1 cellular context compared by ENCODE assay signal in the genomic region with DNA sequence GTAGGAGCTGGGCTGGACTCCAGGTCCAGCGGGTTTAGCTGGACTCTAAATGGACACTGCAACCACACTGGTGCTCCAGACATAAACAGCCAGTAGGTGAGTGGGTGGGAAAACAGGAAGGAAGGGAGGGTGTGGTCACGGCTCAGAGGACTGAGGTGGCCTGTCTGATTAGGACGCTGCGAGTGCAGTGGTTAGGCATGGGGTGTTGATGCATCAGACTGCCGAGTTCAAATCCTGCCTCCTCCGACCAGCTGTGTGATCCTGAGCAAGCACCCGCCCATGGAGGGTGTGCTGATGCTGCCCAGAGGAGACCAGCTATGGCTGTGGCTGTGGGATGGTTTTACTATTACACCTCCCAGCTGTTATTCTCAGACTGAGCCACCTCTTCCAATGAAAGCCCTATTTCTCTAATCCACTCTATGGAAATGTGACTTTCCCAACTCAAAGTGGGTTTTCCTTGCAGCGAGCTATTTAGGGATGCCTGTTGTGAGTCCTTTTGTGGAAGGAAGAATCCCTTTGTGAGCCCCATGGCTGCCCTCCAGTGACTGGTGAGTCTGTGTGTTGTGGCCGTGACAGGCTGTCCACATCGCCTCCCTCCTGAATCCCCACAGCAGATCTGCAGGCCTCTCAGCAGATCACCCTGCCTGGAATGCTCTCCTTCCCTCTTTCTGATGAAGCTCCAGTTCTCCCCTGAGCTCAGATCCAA.
TF ChIP-seq lines count a peak whose summit lies in the region.

No MANE protein-coding gene starts in this region.

TF ChIP-seq in GM23338, 12 proteins besides CTCF, POLR2A, EP300 and RAD21:
- TF ChIP-seq JUNB (IDR thresholded peaks at IDR 0.05; ENCODE audit: unreplicated experiment) (no peak), POLR2AphosphoS5 (IDR thresholded peaks at IDR 0.05; ENCODE audit: low read depth) (no peak), ZNF331 (CRISPR knock-in tag; IDR thresholded peaks at IDR 0.05; ENCODE audit: low read depth) (no peak), EZH2 (IDR thresholded peaks at IDR 0.05; ENCODE audit: low read depth, unreplicated experiment) (no peak), EZH2phosphoT487 (IDR thresholded peaks at IDR 0.05; ENCODE audit: unreplicated experiment) (no peak), CREB1 (CRISPR knock-in tag; IDR thresholded peaks at IDR 0.05; ENCODE audit: low read depth) (no peak), NANOG (IDR thresholded peaks at IDR 0.05; ENCODE audit: borderline replicate concordance) (no peak), STAT1 (IDR thresholded peaks at IDR 0.05; ENCODE audit: unreplicated experiment) (no peak), ZNF114 (CRISPR knock-in tag; IDR thresholded peaks at IDR 0.05) (no peak)
- TF ChIP-seq, protein P1, sequence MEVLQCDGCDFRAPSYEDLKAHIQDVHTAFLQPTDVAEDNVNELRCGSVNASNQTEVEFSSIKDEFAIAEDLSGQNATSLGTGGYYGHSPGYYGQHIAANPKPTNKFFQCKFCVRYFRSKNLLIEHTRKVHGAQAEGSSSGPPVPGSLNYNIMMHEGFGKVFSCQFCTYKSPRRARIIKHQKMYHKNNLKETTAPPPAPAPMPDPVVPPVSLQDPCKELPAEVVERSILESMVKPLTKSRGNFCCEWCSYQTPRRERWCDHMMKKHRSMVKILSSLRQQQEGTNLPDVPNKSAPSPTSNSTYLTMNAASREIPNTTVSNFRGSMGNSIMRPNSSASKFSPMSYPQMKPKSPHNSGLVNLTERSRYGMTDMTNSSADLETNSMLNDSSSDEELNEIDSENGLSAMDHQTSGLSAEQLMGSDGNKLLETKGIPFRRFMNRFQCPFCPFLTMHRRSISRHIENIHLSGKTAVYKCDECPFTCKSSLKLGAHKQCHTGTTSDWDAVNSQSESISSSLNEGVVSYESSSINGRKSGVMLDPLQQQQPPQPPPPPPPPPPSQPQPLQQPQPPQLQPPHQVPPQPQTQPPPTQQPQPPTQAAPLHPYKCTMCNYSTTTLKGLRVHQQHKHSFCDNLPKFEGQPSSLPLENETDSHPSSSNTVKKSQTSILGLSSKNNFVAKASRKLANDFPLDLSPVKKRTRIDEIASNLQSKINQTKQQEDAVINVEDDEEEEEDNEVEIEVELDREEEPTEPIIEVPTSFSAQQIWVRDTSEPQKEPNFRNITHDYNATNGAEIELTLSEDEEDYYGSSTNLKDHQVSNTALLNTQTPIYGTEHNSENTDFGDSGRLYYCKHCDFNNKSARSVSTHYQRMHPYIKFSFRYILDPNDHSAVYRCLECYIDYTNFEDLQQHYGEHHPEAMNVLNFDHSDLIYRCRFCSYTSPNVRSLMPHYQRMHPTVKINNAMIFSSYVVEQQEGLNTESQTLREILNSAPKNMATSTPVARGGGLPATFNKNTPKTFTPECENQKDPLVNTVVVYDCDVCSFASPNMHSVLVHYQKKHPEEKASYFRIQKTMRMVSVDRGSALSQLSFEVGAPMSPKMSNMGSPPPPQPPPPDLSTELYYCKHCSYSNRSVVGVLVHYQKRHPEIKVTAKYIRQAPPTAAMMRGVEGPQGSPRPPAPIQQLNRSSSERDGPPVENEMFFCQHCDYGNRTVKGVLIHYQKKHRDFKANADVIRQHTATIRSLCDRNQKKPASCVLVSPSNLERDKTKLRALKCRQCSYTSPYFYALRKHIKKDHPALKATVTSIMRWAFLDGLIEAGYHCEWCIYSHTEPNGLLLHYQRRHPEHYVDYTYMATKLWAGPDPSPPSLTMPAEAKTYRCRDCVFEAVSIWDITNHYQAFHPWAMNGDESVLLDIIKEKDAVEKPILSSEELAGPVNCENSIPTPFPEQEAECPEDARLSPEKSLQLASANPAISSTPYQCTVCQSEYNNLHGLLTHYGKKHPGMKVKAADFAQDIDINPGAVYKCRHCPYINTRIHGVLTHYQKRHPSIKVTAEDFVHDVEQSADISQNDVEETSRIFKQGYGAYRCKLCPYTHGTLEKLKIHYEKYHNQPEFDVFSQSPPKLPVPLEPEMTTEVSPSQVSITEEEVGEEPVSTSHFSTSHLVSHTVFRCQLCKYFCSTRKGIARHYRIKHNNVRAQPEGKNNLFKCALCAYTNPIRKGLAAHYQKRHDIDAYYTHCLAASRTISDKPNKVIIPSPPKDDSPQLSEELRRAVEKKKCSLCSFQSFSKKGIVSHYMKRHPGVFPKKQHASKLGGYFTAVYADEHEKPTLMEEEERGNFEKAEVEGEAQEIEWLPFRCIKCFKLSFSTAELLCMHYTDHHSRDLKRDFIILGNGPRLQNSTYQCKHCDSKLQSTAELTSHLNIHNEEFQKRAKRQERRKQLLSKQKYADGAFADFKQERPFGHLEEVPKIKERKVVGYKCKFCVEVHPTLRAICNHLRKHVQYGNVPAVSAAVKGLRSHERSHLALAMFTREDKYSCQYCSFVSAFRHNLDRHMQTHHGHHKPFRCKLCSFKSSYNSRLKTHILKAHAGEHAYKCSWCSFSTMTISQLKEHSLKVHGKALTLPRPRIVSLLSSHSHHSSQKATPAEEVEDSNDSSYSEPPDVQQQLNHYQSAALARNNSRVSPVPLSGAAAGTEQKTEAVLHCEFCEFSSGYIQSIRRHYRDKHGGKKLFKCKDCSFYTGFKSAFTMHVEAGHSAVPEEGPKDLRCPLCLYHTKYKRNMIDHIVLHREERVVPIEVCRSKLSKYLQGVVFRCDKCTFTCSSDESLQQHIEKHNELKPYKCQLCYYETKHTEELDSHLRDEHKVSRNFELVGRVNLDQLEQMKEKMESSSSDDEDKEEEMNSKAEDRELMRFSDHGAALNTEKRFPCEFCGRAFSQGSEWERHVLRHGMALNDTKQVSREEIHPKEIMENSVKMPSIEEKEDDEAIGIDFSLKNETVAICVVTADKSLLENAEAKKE (CRISPR knock-in tag; IDR thresholded peaks at IDR 0.05): no peak
- TF ChIP-seq, protein P2, sequence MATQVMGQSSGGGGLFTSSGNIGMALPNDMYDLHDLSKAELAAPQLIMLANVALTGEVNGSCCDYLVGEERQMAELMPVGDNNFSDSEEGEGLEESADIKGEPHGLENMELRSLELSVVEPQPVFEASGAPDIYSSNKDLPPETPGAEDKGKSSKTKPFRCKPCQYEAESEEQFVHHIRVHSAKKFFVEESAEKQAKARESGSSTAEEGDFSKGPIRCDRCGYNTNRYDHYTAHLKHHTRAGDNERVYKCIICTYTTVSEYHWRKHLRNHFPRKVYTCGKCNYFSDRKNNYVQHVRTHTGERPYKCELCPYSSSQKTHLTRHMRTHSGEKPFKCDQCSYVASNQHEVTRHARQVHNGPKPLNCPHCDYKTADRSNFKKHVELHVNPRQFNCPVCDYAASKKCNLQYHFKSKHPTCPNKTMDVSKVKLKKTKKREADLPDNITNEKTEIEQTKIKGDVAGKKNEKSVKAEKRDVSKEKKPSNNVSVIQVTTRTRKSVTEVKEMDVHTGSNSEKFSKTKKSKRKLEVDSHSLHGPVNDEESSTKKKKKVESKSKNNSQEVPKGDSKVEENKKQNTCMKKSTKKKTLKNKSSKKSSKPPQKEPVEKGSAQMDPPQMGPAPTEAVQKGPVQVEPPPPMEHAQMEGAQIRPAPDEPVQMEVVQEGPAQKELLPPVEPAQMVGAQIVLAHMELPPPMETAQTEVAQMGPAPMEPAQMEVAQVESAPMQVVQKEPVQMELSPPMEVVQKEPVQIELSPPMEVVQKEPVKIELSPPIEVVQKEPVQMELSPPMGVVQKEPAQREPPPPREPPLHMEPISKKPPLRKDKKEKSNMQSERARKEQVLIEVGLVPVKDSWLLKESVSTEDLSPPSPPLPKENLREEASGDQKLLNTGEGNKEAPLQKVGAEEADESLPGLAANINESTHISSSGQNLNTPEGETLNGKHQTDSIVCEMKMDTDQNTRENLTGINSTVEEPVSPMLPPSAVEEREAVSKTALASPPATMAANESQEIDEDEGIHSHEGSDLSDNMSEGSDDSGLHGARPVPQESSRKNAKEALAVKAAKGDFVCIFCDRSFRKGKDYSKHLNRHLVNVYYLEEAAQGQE (IDR thresholded peaks at IDR 0.05; ENCODE audit: unreplicated experiment): no peak
- TF ChIP-seq, protein P3, sequence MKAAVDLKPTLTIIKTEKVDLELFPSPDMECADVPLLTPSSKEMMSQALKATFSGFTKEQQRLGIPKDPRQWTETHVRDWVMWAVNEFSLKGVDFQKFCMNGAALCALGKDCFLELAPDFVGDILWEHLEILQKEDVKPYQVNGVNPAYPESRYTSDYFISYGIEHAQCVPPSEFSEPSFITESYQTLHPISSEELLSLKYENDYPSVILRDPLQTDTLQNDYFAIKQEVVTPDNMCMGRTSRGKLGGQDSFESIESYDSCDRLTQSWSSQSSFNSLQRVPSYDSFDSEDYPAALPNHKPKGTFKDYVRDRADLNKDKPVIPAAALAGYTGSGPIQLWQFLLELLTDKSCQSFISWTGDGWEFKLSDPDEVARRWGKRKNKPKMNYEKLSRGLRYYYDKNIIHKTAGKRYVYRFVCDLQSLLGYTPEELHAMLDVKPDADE (IDR thresholded peaks at IDR 0.05): no peak
TF ChIP-seq in GM23338: peak in this region for 0.
